ENCODE assay signal across 9 cellular contexts in genomic region chr15:74053941-74054529, GRCh38. TPM values are rescaled to one million over a fixed set of nuclear protein-coding genes. Genes with fewer than 3 reads are reported as not detected.
DNase-seq lines count a peak whose midpoint lies in the region; ATAC-seq, FAIRE-seq and TF ChIP-seq lines count a peak whose summit lies in the region.
"Had no signal": no experiment of that assay in that cellular context is flagged by ENCODE, and none has a peak within 500 bp of the region (broad histone marks: within the 10 kb centered on the region; RNA-seq: fewer than 3 reads in every experiment).

No MANE protein-coding gene starts in this region.

- H3K79me1 ChIP-seq in trophoblast cell (ENCODE audit: low read length): peaks cover 2% of the 10 kb centered on the region

- no peaks in the 10 kb centered on the region for H3K36me3 ChIP-seq in trophoblast cell (ENCODE audit: control insufficient read depth in 1 of 2, insufficient read depth in 2 of 2, low read length in 2 of 2)
- no peaks in the 10 kb centered on the region for H3K36me3 ChIP-seq in tibial artery

- H3K9ac ChIP-seq in trophoblast cell (ENCODE audit: low read length): no peak overlapping the region

- no peak overlapping the region for H2AK5ac ChIP-seq in trophoblast cell (ENCODE audit: low read length)

- intact Hi-C loops in tibial artery (cut with DNase I; ENCODE audit: low total_unique reads): loop anchor here (10.0 kb wide), 1 partner anchor 271 kb away; no protein-coding TSS in a partner anchor

- no peak overlapping the region for H2BK120ac ChIP-seq in trophoblast cell (ENCODE audit: insufficient read depth, low read length, poor library complexity)

- no peak overlapping the region for H2BK12ac ChIP-seq in trophoblast cell (ENCODE audit: low read length)

- no peaks in the 10 kb centered on the region for H3K79me2 ChIP-seq in trophoblast cell (ENCODE audit: control insufficient read depth, insufficient read depth, low read length, poor library complexity)

- no peak overlapping the region for H3K4ac ChIP-seq in trophoblast cell (ENCODE audit: low read depth, low read length)

- H3K14ac ChIP-seq in trophoblast cell (ENCODE audit: low read length): no peak overlapping the region

- no peak overlapping the region for H3K4me3 ChIP-seq in trophoblast cell (ENCODE audit: low read depth, low read length)
- peak overlapping the region; percentile 3 to 23 for H3K4me3 ChIP-seq in tibial artery

- H2AFZ ChIP-seq in trophoblast cell (ENCODE audit: insufficient read depth, low read length, poor library complexity): no peak overlapping the region

- no peak overlapping the region for H3K4me2 ChIP-seq in trophoblast cell (ENCODE audit: low read length)

- no peak overlapping the region for H3K18ac ChIP-seq in trophoblast cell (ENCODE audit: low read length)

- no peak overlapping the region for H4K8ac ChIP-seq in trophoblast cell (ENCODE audit: low read depth, low read length)

- no peak overlapping the region for H4K91ac ChIP-seq in trophoblast cell (ENCODE audit: low read depth, low read length)

- peaks cover 4 to 7% of the 10 kb centered on the region in 2 experiments for H3K4me1 ChIP-seq in trophoblast cell (ENCODE audit: control insufficient read depth in 1 of 2, insufficient read depth in 2 of 2, low read length in 2 of 2)
- H3K4me1 ChIP-seq in tibial artery: peaks cover 0 to 57% (median 38%) of the 10 kb centered on the region in 4 donors

- peak; percentile 55 for DNase-seq in DMS114 treated with DMSO at 0.1 percent for 48 hours (lab: John Stamatoyannopoulos, UW; ENCODE audit: unreplicated experiment)
- DNase-seq in LoVo (ENCODE audit: low spot score): peak; percentile 70
- peak; percentile 1 for DNase-seq in SHP77 treated with DMSO at 0.1 percent for 48 hours (lab: John Stamatoyannopoulos, UW)
- DNase-seq in activated gamma-delta T cell treated with anti-CD3 and anti-CD28 coated beads, Interleukin-2, amount 50 U/mL, for 16 hours (ENCODE audit: low read depth): peak; percentile 28
- peak; percentile 51 to 70 for DNase-seq in frontal cortex (ENCODE audit: low spot score in 2 of 2)
- peak; percentile 51 to 66 for DNase-seq in trophoblast cell
- DNase-seq in tibial artery: peak; percentile 82 to 90

- H3K27me3 ChIP-seq in trophoblast cell (ENCODE audit: insufficient read depth, low read length): no peaks in the 10 kb centered on the region
- H3K27me3 ChIP-seq in tibial artery: no peaks in the 10 kb centered on the region

- WGBS in trophoblast cell (ENCODE audit: extremely low coverage, insufficient coverage, insufficient read length): no CpG with 5 or more reads among the region's 17 CpGs

- peak; percentile 59 to 73 for TF ChIP-seq CTCF in tibial artery (IDR thresholded peaks at IDR 0.05)

- ATAC-seq in GM18868 (IDR thresholded peaks at IDR 0.05; ENCODE audit: unreplicated experiment): no peak

- no peak overlapping the region for H4K12ac ChIP-seq in trophoblast cell (ENCODE audit: low read depth, low read length)

- H2BK5ac ChIP-seq in trophoblast cell (ENCODE audit: low read depth, low read length, poor library complexity): no peak overlapping the region

- H3K9me3 ChIP-seq in trophoblast cell (ENCODE audit: insufficient read depth, low read depth, low read length): no peaks in the 10 kb centered on the region
- no peaks in the 10 kb centered on the region for H3K9me3 ChIP-seq in tibial artery

- no peak overlapping the region for H3K23ac ChIP-seq in trophoblast cell (ENCODE audit: low read length)

- no peak overlapping the region for H3K27ac ChIP-seq in trophoblast cell (ENCODE audit: low read depth, low read length)
- peak overlapping the region; percentile 49 to 62 for H3K27ac ChIP-seq in tibial artery

- no peak for FAIRE-seq in frontal cortex (lab: Jason Lieb, UNC)
- FAIRE-seq: TTC549 had no signal

RNA-seq across cellular contexts. Expression of gene GOLGA6A, which starts 28.3 kb away (rescaled TPM):
- total RNA-seq in frontal cortex: under 0.01 TPM
- 0.48 and 0.58 TPM in 2 replicates for polyA plus RNA-seq in trophoblast cell (2013)

RNA-seq across cellular contexts. Expression of gene PML, which starts 59.5 kb away (rescaled TPM):
- total RNA-seq in frontal cortex: 3.7 TPM
- 18.7 and 18.8 TPM in 2 replicates for polyA plus RNA-seq in trophoblast cell (2013)

Comparison
In these comparisons a context has a peak if more than half of its experiments do, and no peak if none do; other contexts are left out.
1. DNase-seq: peak in every context shown above with its lines; median percentile 86 in tibial artery; 70 in LoVo; 60 in frontal cortex; 58 in trophoblast cell; 55 in DMS114 treated with DMSO at 0.1 percent for 48 hours; 28 in activated gamma-delta T cell treated with anti-CD3 and anti-CD28 coated beads, Interleukin-2, amount 50 U/mL, for 16 hours; 1 in SHP77 treated with DMSO at 0.1 percent for 48 hours.